ENCODE assay signal across 25 cellular contexts in the genomic region with DNA sequence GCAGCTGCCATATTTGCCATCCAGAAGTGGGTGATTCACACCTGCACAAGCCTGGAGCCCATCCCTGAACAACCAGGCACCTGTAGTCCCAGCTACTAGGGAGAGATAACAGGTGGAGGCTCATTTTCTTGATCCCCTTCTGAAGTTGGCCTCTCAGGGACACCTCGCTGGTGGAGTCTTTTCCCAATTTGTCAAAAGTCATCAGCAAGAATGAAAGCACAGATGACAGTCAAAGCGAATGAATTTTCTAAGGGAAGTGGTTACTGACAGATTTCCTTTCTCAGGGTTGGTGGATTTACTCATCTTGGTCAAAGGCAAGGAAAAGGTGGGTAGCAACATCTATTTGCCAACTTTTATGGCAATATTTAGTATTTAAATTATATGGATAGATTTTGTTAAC. TPM values are rescaled to one million over a fixed set of nuclear protein-coding genes. Genes with fewer than 3 reads are reported as not detected.
"Had no signal": no experiment of that assay in that cellular context is flagged by ENCODE, and none has a peak within 500 bp of the region (broad histone marks: within the 10 kb centered on the region; RNA-seq: fewer than 3 reads in every experiment).

No MANE protein-coding gene starts in this region.

- H3K4me3 ChIP-seq: heart right ventricle, lung had no signal

- H3K9me3 Mint-ChIP-seq: activated CD4-positive, alpha-beta memory T cell treated with anti-CD3 and anti-CD28 coated beads for 36 hours; central memory CD8-positive, alpha-beta T cell; stimulated activated naive CD8-positive, alpha-beta T cell treated with anti-CD3 and anti-CD28 coated beads, Interleukin-15, Interleukin-2, amounts not matched to agents 100 ng/mL and 50 ng/mL, for 24 hours had no signal

- H3K36me3 ChIP-seq: brain microvascular endothelial cell, heart right ventricle had no signal

- H3K4me1 Mint-ChIP-seq: central memory CD8-positive, alpha-beta T cell had no signal

- H3K36me3 Mint-ChIP-seq: activated CD4-positive, alpha-beta memory T cell treated with anti-CD3 and anti-CD28 coated beads for 36 hours; activated CD8-positive, alpha-beta memory T cell treated with anti-CD3 and anti-CD28 coated beads, Interleukin-2, amount 10 ng/mL, durations not matched to agents 7 days and 5 days; activated naive CD8-positive, alpha-beta T cell; naive B cell had no signal

- H3K27ac Mint-ChIP-seq: activated CD4-positive, alpha-beta memory T cell treated with anti-CD3 and anti-CD28 coated beads for 36 hours; activated CD8-positive, alpha-beta memory T cell treated with anti-CD3 and anti-CD28 coated beads, Interleukin-2, amount 10 ng/mL, durations not matched to agents 7 days and 5 days; activated naive CD8-positive, alpha-beta T cell; naive B cell; stimulated activated naive CD8-positive, alpha-beta T cell treated with anti-CD3 and anti-CD28 coated beads, Interleukin-15, Interleukin-2, amounts not matched to agents 100 ng/mL and 50 ng/mL, for 24 hours had no signal

- H3K27me3 ChIP-seq: brain microvascular endothelial cell had no signal

- H3K9me3 ChIP-seq: heart right ventricle had no signal

- DNase-seq: activated CD4-positive, alpha-beta memory T cell treated with anti-CD3 and anti-CD28 coated beads for 36 hours; activated CD8-positive, alpha-beta memory T cell treated with anti-CD3 and anti-CD28 coated beads, Interleukin-2, amount 10 ng/mL, durations not matched to agents 7 days and 5 days; activated effector memory CD4-positive, alpha-beta T cell treated with anti-CD3 and anti-CD28 coated beads, Interleukin-2, amount 50 U/mL, for 16 hours; activated T-cell treated with anti-CD3 and anti-CD28 coated beads, Interleukin-2, amount 50 U/mL, for 1 hour; anterior cingulate cortex; brain microvascular endothelial cell; effector memory CD4-positive, alpha-beta T cell; heart right ventricle; left colon; naive B cell; posterior cingulate gyrus; retina; stimulated activated CD4-positive, alpha-beta T cell treated with anti-CD3 and anti-CD28 coated beads, Interleukin-4, amount 100 ng/mL, for 24 hours; T-helper 9 cell had no signal

- H3K27ac ChIP-seq: brain microvascular endothelial cell, epithelial cell of prostate, heart right ventricle had no signal

- H3K4me3 Mint-ChIP-seq: activated CD4-positive, alpha-beta memory T cell treated with anti-CD3 and anti-CD28 coated beads for 36 hours; activated CD8-positive, alpha-beta memory T cell treated with anti-CD3 and anti-CD28 coated beads, Interleukin-2, amount 10 ng/mL, durations not matched to agents 7 days and 5 days; activated naive CD8-positive, alpha-beta T cell; central memory CD8-positive, alpha-beta T cell; naive B cell; stimulated activated naive CD8-positive, alpha-beta T cell treated with anti-CD3 and anti-CD28 coated beads, Interleukin-15, Interleukin-2, amounts not matched to agents 100 ng/mL and 50 ng/mL, for 24 hours had no signal

- ATAC-seq: activated CD4-positive, CD25-positive, alpha-beta regulatory T cell treated with anti-CD3 and anti-CD28 coated beads, Interleukin-2, amount 50 U/mL, for 24 hours; activated CD8-positive, alpha-beta memory T cell treated with anti-CD3 and anti-CD28 coated beads, Interleukin-2, amount 10 ng/mL, durations not matched to agents 7 days and 5 days; heart right ventricle; left colon had no signal

RNA-seq across cellular contexts. Expression of gene FGFBP1, which starts 36.5 kb away (rescaled TPM):
- total RNA-seq: activated CD4-positive, alpha-beta memory T cell treated with anti-CD3 and anti-CD28 coated beads for 36 hours; activated CD8-positive, alpha-beta memory T cell treated with anti-CD3 and anti-CD28 coated beads, Interleukin-2, amount 10 ng/mL, durations not matched to agents 7 days and 5 days; fibroblast of lung; frontal cortex; heart right ventricle; SK-MEL-5; temporal lobe; ureter had no signal
- polyA plus RNA-seq: fibroblast of lung had no signal
